ENCODE assay signal across 26 cellular contexts in the genomic region with DNA sequence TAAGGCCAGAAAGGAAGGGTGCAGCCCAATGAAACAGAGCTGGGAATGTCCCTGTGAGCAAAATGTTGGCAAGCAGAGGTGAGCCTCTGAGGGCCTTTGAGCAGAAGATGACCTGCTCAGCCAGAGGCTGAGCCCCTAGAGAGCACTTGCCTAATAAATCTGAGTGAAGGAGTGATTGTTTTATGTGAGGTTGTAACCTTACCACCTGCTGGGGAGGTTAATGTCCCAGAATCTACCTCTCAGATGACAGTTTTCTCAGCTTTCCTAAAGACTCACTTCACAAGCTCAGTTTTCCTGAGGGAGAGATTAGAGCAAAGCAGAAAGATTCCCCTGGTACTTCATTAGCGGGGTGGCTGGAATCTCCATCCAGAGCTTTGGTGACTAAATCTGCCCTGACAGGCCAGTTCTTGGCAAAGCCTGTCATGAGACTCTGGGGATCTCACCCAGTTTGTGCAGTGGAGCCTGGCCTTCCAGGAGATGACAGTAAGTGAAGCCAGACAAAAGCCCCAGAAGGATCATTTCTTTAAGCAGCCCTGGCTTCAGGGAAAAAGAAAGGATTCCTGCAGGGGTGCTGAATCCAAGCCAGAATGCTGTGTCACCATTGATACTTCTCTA. TPM values are rescaled to one million over a fixed set of nuclear protein-coding genes. Genes with fewer than 3 reads are reported as not detected.
DNase-seq lines count a peak whose midpoint lies in the region; ATAC-seq and TF ChIP-seq lines count a peak whose summit lies in the region.
"Had no signal": no experiment of that assay in that cellular context is flagged by ENCODE, and none has a peak within 500 bp of the region (broad histone marks: within the 10 kb centered on the region; RNA-seq: fewer than 3 reads in every experiment).

No MANE protein-coding gene starts in this region.

- H3K27me3 ChIP-seq in left ventricle myocardium inferior (ENCODE audit: low read depth) (no peaks in the 10 kb centered on the region), right atrium auricular region (no peaks in the 10 kb centered on the region), testis (no peaks in the 10 kb centered on the region)
- H3K27me3 ChIP-seq: BLaER1 treated with 17β-estradiol and CSF1 and Interleukin-3, amounts not matched to agents 10 nM and 100 nM had no signal

- no peaks in the 10 kb centered on the region for H3K36me3 Mint-ChIP-seq in type B pancreatic cell

- H3K27ac ChIP-seq in left ventricle myocardium inferior (replicated peaks), result peak overlapping the region; percentile 87
- H3K27ac ChIP-seq in right atrium auricular region, result no peak overlapping the region
- H3K27ac ChIP-seq in testis, result no peak overlapping the region
- H3K27ac ChIP-seq: BLaER1 treated with 17β-estradiol and CSF1 and Interleukin-3, amounts not matched to agents 10 nM and 100 nM; VCaP had no signal

- TF ChIP-seq POLR2A in testis (IDR thresholded peaks at IDR 0.05), result no peak

- no peaks in the 10 kb centered on the region for H3K9me3 ChIP-seq in left ventricle myocardium inferior (replicated peaks)
- H3K9me3 ChIP-seq in right atrium auricular region, result no peaks in the 10 kb centered on the region
- H3K9me3 ChIP-seq in testis, result no peaks in the 10 kb centered on the region
- H3K9me3 ChIP-seq: BLaER1 treated with 17β-estradiol and CSF1 and Interleukin-3, amounts not matched to agents 10 nM and 100 nM; Caco-2; thoracic aorta had no signal

- no peak for TF ChIP-seq CTCF in left ventricle myocardium inferior (IDR thresholded peaks at IDR 0.05; ENCODE audit: borderline replicate concordance)
- TF ChIP-seq CTCF in right atrium auricular region (IDR thresholded peaks at IDR 0.05), result no peak
- TF ChIP-seq CTCF in testis (IDR thresholded peaks at IDR 0.05), result no peak
- no peak for TF ChIP-seq CTCF in type B pancreatic cell (conservative IDR thresholded peaks at IDR 0.05)

- ATAC-seq in HG02623 (IDR thresholded peaks at IDR 0.05; ENCODE audit: unreplicated experiment), result no peak
- ATAC-seq in GM19035 (IDR thresholded peaks at IDR 0.05; ENCODE audit: unreplicated experiment), result no peak

- H3K4me1 Mint-ChIP-seq in type B pancreatic cell (ENCODE audit: unreplicated experiment), result peaks cover 20% of the 10 kb centered on the region
- H3K4me1 Mint-ChIP-seq: activated CD4-positive, alpha-beta T cell treated with anti-CD3 and anti-CD28 coated beads, Interleukin-2, amount 10 ng/mL, durations not matched to agents 24 days and 14 days had no signal

- intact Hi-C loops in left ventricle myocardium inferior (cut with micrococcal nuclease), result no loop called here
- intact Hi-C loops in testis (cut with DNase I; ENCODE audit: low total_unique reads), result no loop called here

- H3K27me3 Mint-ChIP-seq in type B pancreatic cell, result peaks cover 20% of the 10 kb centered on the region

- 67 to 72% methylated on average over 1 of the region's 1 CpG for WGBS in testis, 2 donors

- H3K4me3 ChIP-seq in left ventricle myocardium inferior (no peak overlapping the region), right atrium auricular region (no peak overlapping the region), testis (no peak overlapping the region)
- H3K4me3 ChIP-seq: BLaER1 treated with 17β-estradiol and CSF1 and Interleukin-3, amounts not matched to agents 10 nM and 100 nM; thoracic aorta had no signal

- DNase-seq in left ventricle myocardium inferior (no peak), right atrium auricular region (ENCODE audit: low spot score) (no peak), NCI-H69 (lab: John Stamatoyannopoulos, UW) (peak; percentile 40), left kidney (ENCODE audit: low read depth, low spot score) (peak; percentile 93), testis (peak; percentile 50), type B pancreatic cell (ENCODE audit: extremely low spot score, unreplicated experiment) (no peak)
- DNase-seq: activated CD4-positive, alpha-beta T cell treated with anti-CD3 and anti-CD28 coated beads, Interleukin-2, amount 10 ng/mL, durations not matched to agents 24 days and 14 days; activated naive CD4-positive, alpha-beta T cell treated with anti-CD3 and anti-CD28 coated beads, Interleukin-2, amount 50 U/mL, for 16 hours; Caco-2; dermis blood vessel endothelial cell; HCEC 1CT; IMR-90; kidney; mammary epithelial cell; NCI-H1092 treated with DMSO at 0.1 percent for 48 hours; NCI-H2029 treated with DMSO at 0.1 percent for 48 hours; NCI-H510A treated with DMSO at 0.1 percent for 48 hours; stimulated activated CD4-positive, alpha-beta T cell treated with anti-CD3 and anti-CD28 coated beads, Interleukin-4, amount 100 ng/mL, for 4 hours; stimulated activated naive CD4-positive, alpha-beta T cell treated with Interleukin-2 at 50 U/mL for 16 hours had no signal

- no peaks in the 10 kb centered on the region for H3K36me3 ChIP-seq in left ventricle myocardium inferior
- H3K36me3 ChIP-seq in right atrium auricular region, result no peaks in the 10 kb centered on the region
- no peaks in the 10 kb centered on the region for H3K36me3 ChIP-seq in testis (ENCODE audit: low read depth, missing control alignments)
- H3K36me3 ChIP-seq: BLaER1 treated with 17β-estradiol and CSF1 and Interleukin-3, amounts not matched to agents 10 nM and 100 nM; thoracic aorta had no signal

- H3K4me3 Mint-ChIP-seq in type B pancreatic cell, result no peak overlapping the region
- H3K4me3 Mint-ChIP-seq: activated CD4-positive, alpha-beta T cell treated with anti-CD3 and anti-CD28 coated beads, Interleukin-2, amount 10 ng/mL, durations not matched to agents 24 days and 14 days; activated T-helper 1 cell treated with anti-CD3 and anti-CD28 coated beads, Interleukin-12 subunit alpha, Interleukin-12 subunit beta, Interleukin-2, Interleukin-4 antibody, amounts not matched to agents 30 ng/mL and 10 ng/mL and 1 ng/mL, durations not matched to agents 14 hours and 24 hours and 36 hours; T-helper 2 cell treated with Interferon-gamma antibody and Interleukin-4, amounts not matched to agents 5 μg/mL and 100 μg/mL, for 36 hours had no signal

- H3K4me1 ChIP-seq in left ventricle myocardium inferior (peaks cover 82% of the 10 kb centered on the region), right atrium auricular region (peaks cover 0 to 56% of the 10 kb centered on the region in 2 donors), testis (peaks cover 21% of the 10 kb centered on the region)
- H3K4me1 ChIP-seq: Caco-2 had no signal

- H3K27ac Mint-ChIP-seq in type B pancreatic cell, result no peak overlapping the region
- H3K27ac Mint-ChIP-seq: activated CD4-positive, alpha-beta T cell treated with anti-CD3 and anti-CD28 coated beads, Interleukin-2, amount 10 ng/mL, durations not matched to agents 24 days and 14 days; activated T-helper 1 cell treated with anti-CD3 and anti-CD28 coated beads, Interleukin-12 subunit alpha, Interleukin-12 subunit beta, Interleukin-2, Interleukin-4 antibody, amounts not matched to agents 30 ng/mL and 10 ng/mL and 1 ng/mL, durations not matched to agents 14 hours and 24 hours and 36 hours; T-helper 2 cell treated with Interferon-gamma antibody and Interleukin-4, amounts not matched to agents 5 μg/mL and 100 μg/mL, for 36 hours had no signal

- no peaks in the 10 kb centered on the region for H3K9me3 Mint-ChIP-seq in type B pancreatic cell
- H3K9me3 Mint-ChIP-seq: activated CD4-positive, alpha-beta T cell treated with anti-CD3 and anti-CD28 coated beads, Interleukin-2, amount 10 ng/mL, durations not matched to agents 24 days and 14 days; activated T-helper 1 cell treated with anti-CD3 and anti-CD28 coated beads, Interleukin-12 subunit alpha, Interleukin-12 subunit beta, Interleukin-2, Interleukin-4 antibody, amounts not matched to agents 30 ng/mL and 10 ng/mL and 1 ng/mL, durations not matched to agents 14 hours and 24 hours and 36 hours; T-helper 2 cell treated with Interferon-gamma antibody and Interleukin-4, amounts not matched to agents 5 μg/mL and 100 μg/mL, for 36 hours had no signal

RNA-seq across cellular contexts. Expression of a gene that starts 48.7 kb away (rescaled TPM):
- total RNA-seq in left ventricle myocardium inferior, result 11.5 TPM
- 10 to 100 TPM; 13.2 to 18.4 TPM for total RNA-seq in right atrium auricular region
- total RNA-seq in testis, result 10 to 100 TPM; 17.2 to 19.3 TPM
- 15.7 TPM for polyA plus RNA-seq in testis (ENCODE audit: insufficient read depth, low read depth, low replicate concordance)
- total RNA-seq in type B pancreatic cell (ENCODE audit: low replicate concordance), result 18.2 and 23.0 TPM in 2 replicates

Comparison
In these comparisons a context has a peak if more than half of its experiments do, and no peak if none do; other contexts are left out.
1. DNase-seq: peak in NCI-H69 (single experiment), left kidney (single experiment) and testis (single experiment); none in left ventricle myocardium inferior (single experiment), right atrium auricular region (single experiment) and type B pancreatic cell (single experiment).